In the genomic region with DNA sequence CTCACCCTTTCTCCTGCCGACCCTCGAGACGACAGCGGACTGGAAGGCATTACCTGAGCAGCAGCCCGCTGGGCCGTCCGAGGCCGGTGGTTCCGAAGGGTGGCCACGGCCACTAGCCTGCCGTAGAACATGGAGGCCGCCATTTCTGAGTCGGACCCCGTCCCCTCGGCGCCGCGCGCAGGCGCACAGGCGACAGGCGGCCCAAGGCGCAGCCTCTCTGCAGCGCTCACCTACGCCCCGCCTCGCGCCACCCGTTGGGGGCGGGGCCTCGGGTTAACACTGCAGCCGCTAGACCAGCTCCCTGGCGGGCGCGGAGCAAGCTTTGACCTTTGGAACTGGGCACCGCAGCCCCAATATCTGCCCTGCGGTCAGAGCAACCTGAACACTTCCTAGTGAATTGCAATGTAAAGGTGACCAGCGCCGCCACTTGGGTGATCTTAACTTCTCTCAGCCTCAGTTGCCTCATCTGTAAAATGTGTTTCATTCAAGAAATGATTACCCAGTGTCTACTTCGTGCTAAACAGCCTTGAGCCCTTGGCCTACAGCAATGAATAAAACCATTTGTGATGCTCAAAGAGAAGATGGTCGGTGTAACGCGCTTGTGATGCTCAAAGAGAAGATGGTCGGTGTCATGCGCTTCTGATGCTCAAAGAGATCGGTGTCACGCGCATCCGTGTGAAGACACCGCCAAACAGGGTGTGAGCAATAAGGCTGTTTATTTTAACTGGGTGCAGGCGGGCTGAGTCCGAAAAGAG, we compare ENCODE assay signal across 1 cellular context.
TF ChIP-seq lines count a peak whose summit lies in the region.

A gene (minus strand): TSS at position 147 of the 755 bp plus-strand sequence. CDS start 4 bp downstream, at position 143.

TF ChIP-seq in HepG2, 621 proteins besides CTCF, POLR2A, EP300 and RAD21 (continued from another document and continues in another):
- TF ChIP-seq ZBTB42 (CRISPR knock-in tag; IDR thresholded peaks at IDR 0.05) (peak; percentile 87; the same call in 1 of the 2 replicates), FOSL2 (CRISPR knock-in tag; IDR thresholded peaks at IDR 0.05) (peak; percentile 9; the same call in 1 of the 2 replicates), GABPB1 (CRISPR knock-in tag; IDR thresholded peaks at IDR 0.05) (peak; percentile 79), PHF8 (CRISPR knock-in tag; IDR thresholded peaks at IDR 0.05) (peak; percentile 98), SRF (IDR thresholded peaks at IDR 0.05; ENCODE audit: low read depth, low read length) (no peak), MTF2 (CRISPR knock-in tag; IDR thresholded peaks at IDR 0.05; ENCODE audit: borderline replicate concordance) (peak; percentile 53; the same call in 1 of the 2 replicates), ZNF333 (CRISPR knock-in tag; IDR thresholded peaks at IDR 0.05; ENCODE audit: borderline replicate concordance) (peak; percentile 88; the same call in 1 of the 2 replicates), ERF (CRISPR knock-in tag; IDR thresholded peaks at IDR 0.05) (peak; percentile 70; the same call in 1 of the 2 replicates), ZFX (CRISPR knock-in tag; IDR thresholded peaks at IDR 0.05; ENCODE audit: low read depth) (peak; percentile 90), ZNF30 (CRISPR knock-in tag; IDR thresholded peaks at IDR 0.05) (0 out of 2 replicates have a peak, but pooled peaks have one; percentile 22), ZNF546 (CRISPR knock-in tag; conservative IDR thresholded peaks at IDR 0.05) (peak; percentile 93; the same call in 1 of the 2 replicates), ZBTB3 (CRISPR knock-in tag; IDR thresholded peaks at IDR 0.05; ENCODE audit: borderline replicate concordance, low read depth) (0 out of 2 replicates have a peak, but pooled peaks have one; percentile 13), TARDBP (CRISPR knock-in tag; IDR thresholded peaks at IDR 0.05) (peak; percentile 74; the same call in 1 of the 2 replicates), THAP11 (CRISPR knock-in tag; IDR thresholded peaks at IDR 0.05) (peak; percentile 63), CEBPB (IDR thresholded peaks at IDR 0.05; ENCODE audit: borderline replicate concordance, low read depth, low read length) (no peak), GATA4 (IDR thresholded peaks at IDR 0.05; ENCODE audit: borderline replicate concordance, low read depth) (peak; percentile 21; the same call in 1 of the 2 replicates), ZNF230 (CRISPR knock-in tag; IDR thresholded peaks at IDR 0.05) (0 out of 2 replicates have a peak, but pooled peaks have one; percentile 60), ZNF501 (CRISPR knock-in tag; IDR thresholded peaks at IDR 0.05) (peak; percentile 89), GATAD1 (CRISPR knock-in tag; IDR thresholded peaks at IDR 0.05) (peak; percentile 91), ZNF335 (CRISPR knock-in tag; IDR thresholded peaks at IDR 0.05) (peak; percentile 68; the same call in 1 of the 2 replicates), SRSF1 (optimal IDR thresholded peaks at IDR 0.05; ENCODE audit: low read depth, low read length) (peak; percentile 84), BORCS8-MEF2B (CRISPR knock-in tag; IDR thresholded peaks at IDR 0.05) (peak; percentile 26), ZMYM4 (CRISPR knock-in tag; IDR thresholded peaks at IDR 0.05) (peak; percentile 87), SRSF4 (IDR thresholded peaks at IDR 0.05; ENCODE audit: low read depth, low read length, poor library complexity, severe bottlenecking) (no peak), ZNF180 (CRISPR knock-in tag; IDR thresholded peaks at IDR 0.05; ENCODE audit: borderline replicate concordance, low read depth) (no peak), HNF4A (CRISPR knock-in tag; IDR thresholded peaks at IDR 0.05) (peak; percentile 93), KDM5A (IDR thresholded peaks at IDR 0.05; ENCODE audit: borderline replicate concordance, low read length) (peak; percentile 79; the same call in 1 of the 2 replicates), YEATS2 (CRISPR knock-in tag; IDR thresholded peaks at IDR 0.05; ENCODE audit: borderline replicate concordance) (peak; percentile 53), ASH2L (IDR thresholded peaks at IDR 0.05; ENCODE audit: insufficient read length, low read depth, low read length) (peak; percentile 96), RXRA (CRISPR knock-in tag; IDR thresholded peaks at IDR 0.05) (peak; percentile 52), POGZ (CRISPR knock-in tag; IDR thresholded peaks at IDR 0.05) (peak; percentile 90), ETV5 (CRISPR knock-in tag; IDR thresholded peaks at IDR 0.05; ENCODE audit: borderline replicate concordance) (peak; percentile 18; the same call in 1 of the 2 replicates), HNF4G (IDR thresholded peaks at IDR 0.05; ENCODE audit: borderline replicate concordance, low read depth, low read length) (peak; percentile 85), HNF4G (CRISPR knock-in tag; IDR thresholded peaks at IDR 0.05; ENCODE audit: borderline replicate concordance, low read depth) (peak; percentile 95), SIN3A (IDR thresholded peaks at IDR 0.05; ENCODE audit: borderline replicate concordance, low read depth, low read length) (0 out of 2 replicates have a peak, but pooled peaks have one; percentile 18)
- TF ChIP-seq, protein P1, sequence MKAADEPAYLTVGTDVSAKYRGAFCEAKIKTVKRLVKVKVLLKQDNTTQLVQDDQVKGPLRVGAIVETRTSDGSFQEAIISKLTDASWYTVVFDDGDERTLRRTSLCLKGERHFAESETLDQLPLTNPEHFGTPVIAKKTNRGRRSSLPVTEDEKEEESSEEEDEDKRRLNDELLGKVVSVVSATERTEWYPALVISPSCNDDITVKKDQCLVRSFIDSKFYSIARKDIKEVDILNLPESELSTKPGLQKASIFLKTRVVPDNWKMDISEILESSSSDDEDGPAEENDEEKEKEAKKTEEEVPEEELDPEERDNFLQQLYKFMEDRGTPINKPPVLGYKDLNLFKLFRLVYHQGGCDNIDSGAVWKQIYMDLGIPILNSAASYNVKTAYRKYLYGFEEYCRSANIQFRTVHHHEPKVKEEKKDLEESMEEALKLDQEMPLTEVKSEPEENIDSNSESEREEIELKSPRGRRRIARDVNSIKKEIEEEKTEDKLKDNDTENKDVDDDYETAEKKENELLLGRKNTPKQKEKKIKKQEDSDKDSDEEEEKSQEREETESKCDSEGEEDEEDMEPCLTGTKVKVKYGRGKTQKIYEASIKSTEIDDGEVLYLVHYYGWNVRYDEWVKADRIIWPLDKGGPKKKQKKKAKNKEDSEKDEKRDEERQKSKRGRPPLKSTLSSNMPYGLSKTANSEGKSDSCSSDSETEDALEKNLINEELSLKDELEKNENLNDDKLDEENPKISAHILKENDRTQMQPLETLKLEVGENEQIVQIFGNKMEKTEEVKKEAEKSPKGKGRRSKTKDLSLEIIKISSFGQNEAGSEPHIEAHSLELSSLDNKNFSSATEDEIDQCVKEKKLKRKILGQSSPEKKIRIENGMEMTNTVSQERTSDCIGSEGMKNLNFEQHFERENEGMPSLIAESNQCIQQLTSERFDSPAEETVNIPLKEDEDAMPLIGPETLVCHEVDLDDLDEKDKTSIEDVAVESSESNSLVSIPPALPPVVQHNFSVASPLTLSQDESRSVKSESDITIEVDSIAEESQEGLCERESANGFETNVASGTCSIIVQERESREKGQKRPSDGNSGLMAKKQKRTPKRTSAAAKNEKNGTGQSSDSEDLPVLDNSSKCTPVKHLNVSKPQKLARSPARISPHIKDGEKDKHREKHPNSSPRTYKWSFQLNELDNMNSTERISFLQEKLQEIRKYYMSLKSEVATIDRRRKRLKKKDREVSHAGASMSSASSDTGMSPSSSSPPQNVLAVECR (CRISPR knock-in tag; IDR thresholded peaks at IDR 0.05; ENCODE audit: borderline replicate concordance) = peak; percentile 96
- TF ChIP-seq, protein P2, sequence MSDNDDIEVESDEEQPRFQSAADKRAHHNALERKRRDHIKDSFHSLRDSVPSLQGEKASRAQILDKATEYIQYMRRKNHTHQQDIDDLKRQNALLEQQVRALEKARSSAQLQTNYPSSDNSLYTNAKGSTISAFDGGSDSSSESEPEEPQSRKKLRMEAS (IDR thresholded peaks at IDR 0.05) = peak; percentile 15; the same call in 1 of the 2 replicates
- TF ChIP-seq, protein P3, sequence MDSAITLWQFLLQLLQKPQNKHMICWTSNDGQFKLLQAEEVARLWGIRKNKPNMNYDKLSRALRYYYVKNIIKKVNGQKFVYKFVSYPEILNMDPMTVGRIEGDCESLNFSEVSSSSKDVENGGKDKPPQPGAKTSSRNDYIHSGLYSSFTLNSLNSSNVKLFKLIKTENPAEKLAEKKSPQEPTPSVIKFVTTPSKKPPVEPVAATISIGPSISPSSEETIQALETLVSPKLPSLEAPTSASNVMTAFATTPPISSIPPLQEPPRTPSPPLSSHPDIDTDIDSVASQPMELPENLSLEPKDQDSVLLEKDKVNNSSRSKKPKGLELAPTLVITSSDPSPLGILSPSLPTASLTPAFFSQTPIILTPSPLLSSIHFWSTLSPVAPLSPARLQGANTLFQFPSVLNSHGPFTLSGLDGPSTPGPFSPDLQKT (CRISPR knock-in tag; IDR thresholded peaks at IDR 0.05; ENCODE audit: borderline replicate concordance) = no peak
- TF ChIP-seq, protein P4, sequence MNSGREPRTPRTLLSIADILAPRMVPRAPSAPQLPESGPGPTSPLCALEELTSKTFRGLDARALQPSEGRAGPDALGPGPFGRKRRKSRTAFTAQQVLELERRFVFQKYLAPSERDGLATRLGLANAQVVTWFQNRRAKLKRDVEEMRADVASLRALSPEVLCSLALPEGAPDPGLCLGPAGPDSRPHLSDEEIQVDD (CRISPR knock-in tag; IDR thresholded peaks at IDR 0.05; ENCODE audit: borderline replicate concordance) = 0 out of 2 replicates have a peak, but pooled peaks have one; percentile 53
- TF ChIP-seq, protein P5, sequence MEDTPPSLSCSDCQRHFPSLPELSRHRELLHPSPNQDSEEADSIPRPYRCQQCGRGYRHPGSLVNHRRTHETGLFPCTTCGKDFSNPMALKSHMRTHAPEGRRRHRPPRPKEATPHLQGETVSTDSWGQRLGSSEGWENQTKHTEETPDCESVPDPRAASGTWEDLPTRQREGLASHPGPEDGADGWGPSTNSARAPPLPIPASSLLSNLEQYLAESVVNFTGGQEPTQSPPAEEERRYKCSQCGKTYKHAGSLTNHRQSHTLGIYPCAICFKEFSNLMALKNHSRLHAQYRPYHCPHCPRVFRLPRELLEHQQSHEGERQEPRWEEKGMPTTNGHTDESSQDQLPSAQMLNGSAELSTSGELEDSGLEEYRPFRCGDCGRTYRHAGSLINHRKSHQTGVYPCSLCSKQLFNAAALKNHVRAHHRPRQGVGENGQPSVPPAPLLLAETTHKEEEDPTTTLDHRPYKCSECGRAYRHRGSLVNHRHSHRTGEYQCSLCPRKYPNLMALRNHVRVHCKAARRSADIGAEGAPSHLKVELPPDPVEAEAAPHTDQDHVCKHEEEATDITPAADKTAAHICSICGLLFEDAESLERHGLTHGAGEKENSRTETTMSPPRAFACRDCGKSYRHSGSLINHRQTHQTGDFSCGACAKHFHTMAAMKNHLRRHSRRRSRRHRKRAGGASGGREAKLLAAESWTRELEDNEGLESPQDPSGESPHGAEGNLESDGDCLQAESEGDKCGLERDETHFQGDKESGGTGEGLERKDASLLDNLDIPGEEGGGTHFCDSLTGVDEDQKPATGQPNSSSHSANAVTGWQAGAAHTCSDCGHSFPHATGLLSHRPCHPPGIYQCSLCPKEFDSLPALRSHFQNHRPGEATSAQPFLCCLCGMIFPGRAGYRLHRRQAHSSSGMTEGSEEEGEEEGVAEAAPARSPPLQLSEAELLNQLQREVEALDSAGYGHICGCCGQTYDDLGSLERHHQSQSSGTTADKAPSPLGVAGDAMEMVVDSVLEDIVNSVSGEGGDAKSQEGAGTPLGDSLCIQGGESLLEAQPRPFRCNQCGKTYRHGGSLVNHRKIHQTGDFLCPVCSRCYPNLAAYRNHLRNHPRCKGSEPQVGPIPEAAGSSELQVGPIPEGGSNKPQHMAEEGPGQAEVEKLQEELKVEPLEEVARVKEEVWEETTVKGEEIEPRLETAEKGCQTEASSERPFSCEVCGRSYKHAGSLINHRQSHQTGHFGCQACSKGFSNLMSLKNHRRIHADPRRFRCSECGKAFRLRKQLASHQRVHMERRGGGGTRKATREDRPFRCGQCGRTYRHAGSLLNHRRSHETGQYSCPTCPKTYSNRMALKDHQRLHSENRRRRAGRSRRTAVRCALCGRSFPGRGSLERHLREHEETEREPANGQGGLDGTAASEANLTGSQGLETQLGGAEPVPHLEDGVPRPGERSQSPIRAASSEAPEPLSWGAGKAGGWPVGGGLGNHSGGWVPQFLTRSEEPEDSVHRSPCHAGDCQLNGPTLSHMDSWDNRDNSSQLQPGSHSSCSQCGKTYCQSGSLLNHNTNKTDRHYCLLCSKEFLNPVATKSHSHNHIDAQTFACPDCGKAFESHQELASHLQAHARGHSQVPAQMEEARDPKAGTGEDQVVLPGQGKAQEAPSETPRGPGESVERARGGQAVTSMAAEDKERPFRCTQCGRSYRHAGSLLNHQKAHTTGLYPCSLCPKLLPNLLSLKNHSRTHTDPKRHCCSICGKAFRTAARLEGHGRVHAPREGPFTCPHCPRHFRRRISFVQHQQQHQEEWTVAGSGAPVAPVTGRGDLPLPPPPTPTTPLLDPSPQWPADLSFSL (CRISPR knock-in tag; IDR thresholded peaks at IDR 0.05) = no peak
- TF ChIP-seq, protein P6, sequence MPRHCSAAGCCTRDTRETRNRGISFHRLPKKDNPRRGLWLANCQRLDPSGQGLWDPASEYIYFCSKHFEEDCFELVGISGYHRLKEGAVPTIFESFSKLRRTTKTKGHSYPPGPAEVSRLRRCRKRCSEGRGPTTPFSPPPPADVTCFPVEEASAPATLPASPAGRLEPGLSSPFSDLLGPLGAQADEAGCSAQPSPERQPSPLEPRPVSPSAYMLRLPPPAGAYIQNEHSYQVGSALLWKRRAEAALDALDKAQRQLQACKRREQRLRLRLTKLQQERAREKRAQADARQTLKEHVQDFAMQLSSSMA (CRISPR knock-in tag; IDR thresholded peaks at IDR 0.05) = peak; percentile 89
- TF ChIP-seq, protein P7, sequence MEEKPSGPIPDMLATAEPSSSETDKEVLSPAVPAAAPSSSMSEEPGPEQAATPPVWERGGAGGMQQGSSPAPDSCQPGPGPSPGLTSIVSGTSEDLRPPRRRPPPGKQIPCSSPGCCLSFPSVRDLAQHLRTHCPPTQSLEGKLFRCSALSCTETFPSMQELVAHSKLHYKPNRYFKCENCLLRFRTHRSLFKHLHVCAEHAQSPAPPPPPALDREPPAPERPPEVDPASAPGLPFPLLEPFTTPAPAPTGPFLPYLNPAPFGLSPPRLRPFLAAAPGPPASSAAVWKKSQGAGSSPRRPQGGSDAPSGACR (CRISPR knock-in tag; IDR thresholded peaks at IDR 0.05) = 0 out of 2 replicates have a peak, but pooled peaks have one; percentile 53
- TF ChIP-seq, protein P8, sequence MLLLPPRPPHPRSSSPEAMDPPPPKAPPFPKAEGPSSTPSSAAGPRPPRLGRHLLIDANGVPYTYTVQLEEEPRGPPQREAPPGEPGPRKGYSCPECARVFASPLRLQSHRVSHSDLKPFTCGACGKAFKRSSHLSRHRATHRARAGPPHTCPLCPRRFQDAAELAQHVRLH (CRISPR knock-in tag; IDR thresholded peaks at IDR 0.05; ENCODE audit: borderline replicate concordance, low read depth) = peak; percentile 63; the same call in 1 of the 2 replicates
- TF ChIP-seq, protein P9, sequence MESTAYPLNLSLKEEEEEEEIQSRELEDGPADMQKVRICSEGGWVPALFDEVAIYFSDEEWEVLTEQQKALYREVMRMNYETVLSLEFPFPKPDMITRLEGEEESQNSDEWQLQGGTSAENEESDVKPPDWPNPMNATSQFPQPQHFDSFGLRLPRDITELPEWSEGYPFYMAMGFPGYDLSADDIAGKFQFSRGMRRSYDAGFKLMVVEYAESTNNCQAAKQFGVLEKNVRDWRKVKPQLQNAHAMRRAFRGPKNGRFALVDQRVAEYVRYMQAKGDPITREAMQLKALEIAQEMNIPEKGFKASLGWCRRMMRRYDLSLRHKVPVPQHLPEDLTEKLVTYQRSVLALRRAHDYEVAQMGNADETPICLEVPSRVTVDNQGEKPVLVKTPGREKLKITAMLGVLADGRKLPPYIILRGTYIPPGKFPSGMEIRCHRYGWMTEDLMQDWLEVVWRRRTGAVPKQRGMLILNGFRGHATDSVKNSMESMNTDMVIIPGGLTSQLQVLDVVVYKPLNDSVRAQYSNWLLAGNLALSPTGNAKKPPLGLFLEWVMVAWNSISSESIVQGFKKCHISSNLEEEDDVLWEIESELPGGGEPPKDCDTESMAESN (CRISPR knock-in tag; conservative IDR thresholded peaks at IDR 0.05) = 0 out of 2 replicates have a peak, but pooled peaks have one; percentile 52
